ENCODE assay signal across 8 cellular contexts in genomic region chr3:58349792-58350626, GRCh38. TPM values are rescaled to one million over a fixed set of nuclear protein-coding genes. Genes with fewer than 3 reads are reported as not detected.
A peak's percentile ranks its signal among the peaks of the same experiment; 100 is the strongest.
DNase-seq lines count a peak whose midpoint lies in the region; ATAC-seq and TF ChIP-seq lines count a peak whose summit lies in the region.

No MANE protein-coding gene starts in this region.

- no peak for TF ChIP-seq POLR2A in ovary (IDR thresholded peaks at IDR 0.05)

- WGBS in ovary, 3 donors = 82 to 90% (median 88%) methylated on average over 7 of the region's 7 CpGs

- ATAC-seq in GM18517 (IDR thresholded peaks at IDR 0.05; ENCODE audit: unreplicated experiment) (peak; percentile 81), GM21737 (IDR thresholded peaks at IDR 0.05; ENCODE audit: unreplicated experiment) (peak; percentile 88), left lobe of liver (no peak), omental fat pad (ENCODE audit: low FRiP score) (no peak)

- TF ChIP-seq CTCF in ovary (IDR thresholded peaks at IDR 0.05) = no peak
- no peak for TF ChIP-seq CTCF in omental fat pad (IDR thresholded peaks at IDR 0.05)

- TF ChIP-seq EP300 in ovary (IDR thresholded peaks at IDR 0.05) = no peak

- intact Hi-C loops in ovary (cut with DNase I) = no loop called here

- no peaks in the 10 kb centered on the region for H3K9me3 ChIP-seq in KOPT-K1 (ENCODE audit: insufficient read depth, low read length, poor library complexity, severe bottlenecking)
- no peaks in the 10 kb centered on the region for H3K9me3 ChIP-seq in ovary

- H3K36me3 ChIP-seq in KOPT-K1 (ENCODE audit: insufficient read depth, low read length) (peaks cover 6% of the 10 kb centered on the region; the same call in 1 of the 2 replicates), ovary (no peaks in the 10 kb centered on the region)

- peak; percentile 41 for DNase-seq in left lobe of liver (ENCODE audit: low spot score)
- no peak for DNase-seq in superior temporal gyrus (ENCODE audit: extremely low spot score)
- no peak for DNase-seq in 8988T
- DNase-seq in ovary = no peak
- no peak for DNase-seq in omental fat pad (ENCODE audit: low spot score)

- peak overlapping the region; percentile 98 for H3K27ac ChIP-seq in KOPT-K1 (ENCODE audit: low read depth, low read length, poor library complexity, severe bottlenecking)
- no peak overlapping the region for H3K27ac ChIP-seq in ovary

- H3K4me1 ChIP-seq in ovary (ENCODE audit: insufficient read depth) = peaks cover 4% of the 10 kb centered on the region

- H3K27me3 ChIP-seq in ovary = no peaks in the 10 kb centered on the region

- no peak overlapping the region for H3K4me3 ChIP-seq in ovary

RNA-seq across cellular contexts. Expression of gene PXK, which starts 17.3 kb away (rescaled TPM):
- total RNA-seq in left lobe of liver (7.5 TPM), ovary (10 to 100 TPM; 21.6 to 36.6 (median 25.9) TPM), omental fat pad (10 to 100 TPM; 25.3 to 51.2 (median 39.3) TPM)
- 10 to 100 TPM; 17.2 to 42.0 TPM for polyA plus RNA-seq in ovary

RNA-seq across cellular contexts. Expression of gene HTD2, which starts 43.7 kb away (rescaled TPM):
- total RNA-seq in left lobe of liver (6.8 TPM), ovary (10 to 100 TPM in 2 of 7 donors, 1 to 10 TPM in 5; 7.3 to 12.0 (median 9.1) TPM), omental fat pad (10 to 100 TPM in 2 of 4 donors, 1 to 10 TPM in 2; 8.4 to 12.6 (median 10.4) TPM)
- polyA plus RNA-seq in ovary = 10 to 100 TPM in 1 of 2 donors, 1 to 10 TPM in 1; 9.2 to 11.3 TPM

RNA-seq across cellular contexts. Expression of gene RPP14, which starts 44.0 kb away (rescaled TPM):
- 9.7 TPM for total RNA-seq in left lobe of liver
- 10 to 100 TPM in 5 of 7 donors, 1 to 10 TPM in 2; 7.9 to 16.2 (median 15.0) TPM for total RNA-seq in ovary
- polyA plus RNA-seq in ovary = 10 to 100 TPM; 11.8 to 18.8 TPM
- 10 to 100 TPM in 1 of 4 donors, 1 to 10 TPM in 3; 8.1 to 12.5 (median 8.8) TPM for total RNA-seq in omental fat pad

Comparison
In these comparisons a context has a peak if more than half of its experiments do, and no peak if none do; other contexts are left out.
1. ATAC-seq: peak in GM18517 (single experiment) and GM21737 (single experiment); none in left lobe of liver (single experiment) and omental fat pad (single experiment).